1 cellular context compared by ENCODE assay signal in the genomic region with DNA sequence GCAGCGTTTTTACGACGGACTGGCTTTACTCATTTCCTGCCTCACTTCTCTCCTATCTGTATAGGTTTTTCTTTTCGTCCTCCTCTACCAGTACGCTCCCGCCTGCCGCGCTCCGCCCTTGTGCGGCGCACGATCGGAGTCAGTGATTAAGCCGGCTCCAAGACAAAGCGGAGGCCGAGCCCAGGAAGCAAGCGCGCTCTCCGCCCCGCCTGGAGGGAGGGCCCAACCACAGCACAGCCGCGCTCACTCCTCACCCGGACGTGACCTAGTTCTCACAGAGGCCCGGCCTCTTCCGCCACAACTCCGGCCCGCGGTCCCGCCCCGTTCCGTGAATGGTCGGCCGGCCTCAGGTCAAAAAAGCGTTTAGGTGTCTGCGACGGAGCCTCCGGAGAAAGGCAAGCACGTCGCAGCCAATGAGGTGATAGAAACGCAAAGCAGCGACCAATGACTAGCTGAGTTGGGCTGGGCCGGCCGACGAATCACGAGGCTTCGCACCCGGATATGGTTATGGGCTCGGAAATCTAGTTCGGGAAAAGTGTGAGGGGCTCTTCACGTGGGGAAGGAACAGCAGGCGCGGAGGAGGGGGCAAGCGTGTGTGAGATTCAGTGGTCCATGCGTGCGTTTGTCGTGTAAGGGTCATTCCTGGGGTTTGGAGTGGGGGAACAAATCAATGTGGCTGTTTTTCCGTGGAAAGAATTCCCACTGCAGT.
TF ChIP-seq lines count a peak whose summit lies in the region.

A gene with protein sequence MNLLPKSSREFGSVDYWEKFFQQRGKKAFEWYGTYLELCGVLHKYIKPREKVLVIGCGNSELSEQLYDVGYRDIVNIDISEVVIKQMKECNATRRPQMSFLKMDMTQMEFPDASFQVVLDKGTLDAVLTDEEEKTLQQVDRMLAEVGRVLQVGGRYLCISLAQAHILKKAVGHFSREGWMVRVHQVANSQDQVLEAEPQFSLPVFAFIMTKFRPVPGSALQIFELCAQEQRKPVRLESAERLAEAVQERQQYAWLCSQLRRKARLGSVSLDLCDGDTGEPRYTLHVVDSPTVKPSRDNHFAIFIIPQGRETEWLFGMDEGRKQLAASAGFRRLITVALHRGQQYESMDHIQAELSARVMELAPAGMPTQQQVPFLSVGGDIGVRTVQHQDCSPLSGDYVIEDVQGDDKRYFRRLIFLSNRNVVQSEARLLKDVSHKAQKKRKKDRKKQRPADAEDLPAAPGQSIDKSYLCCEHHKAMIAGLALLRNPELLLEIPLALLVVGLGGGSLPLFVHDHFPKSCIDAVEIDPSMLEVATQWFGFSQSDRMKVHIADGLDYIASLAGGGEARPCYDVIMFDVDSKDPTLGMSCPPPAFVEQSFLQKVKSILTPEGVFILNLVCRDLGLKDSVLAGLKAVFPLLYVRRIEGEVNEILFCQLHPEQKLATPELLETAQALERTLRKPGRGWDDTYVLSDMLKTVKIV (plus strand): TSS at position 494 of the 709 bp plus-strand sequence. CDS start 308 bp downstream, outside the sequence.

TF ChIP-seq in HEK293, 187 proteins besides CTCF, POLR2A, EP300 and RAD21 (continued from another document):
- TF ChIP-seq, protein P1, sequence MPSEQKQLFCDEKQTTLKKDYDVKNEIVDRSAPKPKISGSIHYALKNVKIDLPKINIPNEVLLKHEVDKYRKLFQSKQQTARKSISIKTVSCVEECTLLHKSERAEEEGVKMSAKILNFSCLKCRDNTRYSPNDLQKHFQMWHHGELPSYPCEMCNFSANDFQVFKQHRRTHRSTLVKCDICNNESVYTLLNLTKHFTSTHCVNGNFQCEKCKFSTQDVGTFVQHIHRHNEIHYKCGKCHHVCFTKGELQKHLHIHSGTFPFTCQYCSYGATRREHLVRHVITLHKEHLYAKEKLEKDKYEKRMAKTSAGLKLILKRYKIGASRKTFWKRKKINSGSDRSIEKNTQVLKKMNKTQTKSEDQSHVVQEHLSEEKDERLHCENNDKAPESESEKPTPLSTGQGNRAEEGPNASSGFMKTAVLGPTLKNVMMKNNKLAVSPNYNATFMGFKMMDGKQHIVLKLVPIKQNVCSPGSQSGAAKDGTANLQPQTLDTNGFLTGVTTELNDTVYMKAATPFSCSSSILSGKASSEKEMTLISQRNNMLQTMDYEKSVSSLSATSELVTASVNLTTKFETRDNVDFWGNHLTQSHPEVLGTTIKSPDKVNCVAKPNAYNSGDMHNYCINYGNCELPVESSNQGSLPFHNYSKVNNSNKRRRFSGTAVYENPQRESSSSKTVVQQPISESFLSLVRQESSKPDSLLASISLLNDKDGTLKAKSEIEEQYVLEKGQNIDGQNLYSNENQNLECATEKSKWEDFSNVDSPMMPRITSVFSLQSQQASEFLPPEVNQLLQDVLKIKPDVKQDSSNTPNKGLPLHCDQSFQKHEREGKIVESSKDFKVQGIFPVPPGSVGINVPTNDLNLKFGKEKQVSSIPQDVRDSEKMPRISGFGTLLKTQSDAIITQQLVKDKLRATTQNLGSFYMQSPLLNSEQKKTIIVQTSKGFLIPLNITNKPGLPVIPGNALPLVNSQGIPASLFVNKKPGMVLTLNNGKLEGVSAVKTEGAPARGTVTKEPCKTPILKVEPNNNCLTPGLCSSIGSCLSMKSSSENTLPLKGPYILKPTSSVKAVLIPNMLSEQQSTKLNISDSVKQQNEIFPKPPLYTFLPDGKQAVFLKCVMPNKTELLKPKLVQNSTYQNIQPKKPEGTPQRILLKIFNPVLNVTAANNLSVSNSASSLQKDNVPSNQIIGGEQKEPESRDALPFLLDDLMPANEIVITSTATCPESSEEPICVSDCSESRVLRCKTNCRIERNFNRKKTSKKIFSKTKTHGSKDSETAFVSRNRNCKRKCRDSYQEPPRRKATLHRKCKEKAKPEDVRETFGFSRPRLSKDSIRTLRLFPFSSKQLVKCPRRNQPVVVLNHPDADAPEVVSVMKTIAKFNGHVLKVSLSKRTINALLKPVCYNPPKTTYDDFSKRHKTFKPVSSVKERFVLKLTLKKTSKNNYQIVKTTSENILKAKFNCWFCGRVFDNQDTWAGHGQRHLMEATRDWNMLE (tag by site-specific recombination; conservative IDR thresholded peaks at IDR 0.05; ENCODE audit: low read depth): peak; percentile 92
- TF ChIP-seq ZBTB17 (tag by site-specific recombination; IDR thresholded peaks at IDR 0.05) (peak; percentile 93), BCL11B (tag by site-specific recombination; IDR thresholded peaks at IDR 0.05; ENCODE audit: low read depth) (peak; percentile 52; the same call in 1 of the 2 replicates), KLF16 (tag by site-specific recombination; IDR thresholded peaks at IDR 0.05) (peak; percentile 40; the same call in 1 of the 2 replicates), KLF8 (tag by site-specific recombination; IDR thresholded peaks at IDR 0.05) (peak; percentile 29; the same call in 1 of the 2 replicates), ZNF311 (tag by site-specific recombination; IDR thresholded peaks at IDR 0.05; ENCODE audit: borderline replicate concordance) (no peak), ZBTB48 (tag by site-specific recombination; IDR thresholded peaks at IDR 0.05) (no peak), ZSCAN30 (tag by site-specific recombination; IDR thresholded peaks at IDR 0.05) (peak; percentile 60; the same call in 1 of the 2 replicates), IKZF3 (tag by site-specific recombination; IDR thresholded peaks at IDR 0.05) (peak; percentile 74), ZXDB (tag by site-specific recombination; IDR thresholded peaks at IDR 0.05) (peak; percentile 59; the same call in 1 of the 2 replicates), ZNF394 (tag by site-specific recombination; IDR thresholded peaks at IDR 0.05; ENCODE audit: borderline replicate concordance) (peak; percentile 34)
- TF ChIP-seq, protein P2, sequence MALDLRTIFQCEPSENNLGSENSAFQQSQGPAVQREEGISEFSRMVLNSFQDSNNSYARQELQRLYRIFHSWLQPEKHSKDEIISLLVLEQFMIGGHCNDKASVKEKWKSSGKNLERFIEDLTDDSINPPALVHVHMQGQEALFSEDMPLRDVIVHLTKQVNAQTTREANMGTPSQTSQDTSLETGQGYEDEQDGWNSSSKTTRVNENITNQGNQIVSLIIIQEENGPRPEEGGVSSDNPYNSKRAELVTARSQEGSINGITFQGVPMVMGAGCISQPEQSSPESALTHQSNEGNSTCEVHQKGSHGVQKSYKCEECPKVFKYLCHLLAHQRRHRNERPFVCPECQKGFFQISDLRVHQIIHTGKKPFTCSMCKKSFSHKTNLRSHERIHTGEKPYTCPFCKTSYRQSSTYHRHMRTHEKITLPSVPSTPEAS (tag by site-specific recombination; IDR thresholded peaks at IDR 0.05): no peak
- TF ChIP-seq, protein P3, sequence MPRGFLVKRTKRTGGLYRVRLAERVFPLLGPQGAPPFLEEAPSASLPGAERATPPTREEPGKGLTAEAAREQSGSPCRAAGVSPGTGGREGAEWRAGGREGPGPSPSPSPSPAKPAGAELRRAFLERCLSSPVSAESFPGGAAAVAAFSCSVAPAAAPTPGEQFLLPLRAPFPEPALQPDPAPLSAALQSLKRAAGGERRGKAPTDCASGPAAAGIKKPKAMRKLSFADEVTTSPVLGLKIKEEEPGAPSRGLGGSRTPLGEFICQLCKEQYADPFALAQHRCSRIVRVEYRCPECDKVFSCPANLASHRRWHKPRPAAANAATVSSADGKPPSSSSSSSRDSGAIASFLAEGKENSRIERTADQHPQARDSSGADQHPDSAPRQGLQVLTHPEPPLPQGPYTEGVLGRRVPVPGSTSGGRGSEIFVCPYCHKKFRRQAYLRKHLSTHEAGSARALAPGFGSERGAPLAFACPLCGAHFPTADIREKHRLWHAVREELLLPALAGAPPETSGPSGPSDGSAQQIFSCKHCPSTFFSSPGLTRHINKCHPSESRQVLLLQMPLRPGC (tag by site-specific recombination; IDR thresholded peaks at IDR 0.05): 0 out of 2 replicates have a peak, but pooled peaks have one; percentile 61
- TF ChIP-seq, protein P4, sequence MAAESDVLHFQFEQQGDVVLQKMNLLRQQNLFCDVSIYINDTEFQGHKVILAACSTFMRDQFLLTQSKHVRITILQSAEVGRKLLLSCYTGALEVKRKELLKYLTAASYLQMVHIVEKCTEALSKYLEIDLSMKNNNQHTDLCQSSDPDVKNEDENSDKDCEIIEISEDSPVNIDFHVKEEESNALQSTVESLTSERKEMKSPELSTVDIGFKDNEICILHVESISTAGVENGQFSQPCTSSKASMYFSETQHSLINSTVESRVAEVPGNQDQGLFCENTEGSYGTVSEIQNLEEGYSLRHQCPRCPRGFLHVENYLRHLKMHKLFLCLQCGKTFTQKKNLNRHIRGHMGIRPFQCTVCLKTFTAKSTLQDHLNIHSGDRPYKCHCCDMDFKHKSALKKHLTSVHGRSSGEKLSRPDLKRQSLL (tag by site-specific recombination; IDR thresholded peaks at IDR 0.05): peak; percentile 62
- TF ChIP-seq, protein P5, sequence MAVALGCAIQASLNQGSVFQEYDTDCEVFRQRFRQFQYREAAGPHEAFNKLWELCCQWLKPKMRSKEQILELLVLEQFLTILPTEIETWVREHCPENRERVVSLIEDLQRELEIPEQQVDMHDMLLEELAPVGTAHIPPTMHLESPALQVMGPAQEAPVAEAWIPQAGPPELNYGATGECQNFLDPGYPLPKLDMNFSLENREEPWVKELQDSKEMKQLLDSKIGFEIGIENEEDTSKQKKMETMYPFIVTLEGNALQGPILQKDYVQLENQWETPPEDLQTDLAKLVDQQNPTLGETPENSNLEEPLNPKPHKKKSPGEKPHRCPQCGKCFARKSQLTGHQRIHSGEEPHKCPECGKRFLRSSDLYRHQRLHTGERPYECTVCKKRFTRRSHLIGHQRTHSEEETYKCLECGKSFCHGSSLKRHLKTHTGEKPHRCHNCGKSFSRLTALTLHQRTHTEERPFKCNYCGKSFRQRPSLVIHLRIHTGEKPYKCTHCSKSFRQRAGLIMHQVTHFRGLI (tag by site-specific recombination; IDR thresholded peaks at IDR 0.05): peak; percentile 74
- TF ChIP-seq, protein P6, sequence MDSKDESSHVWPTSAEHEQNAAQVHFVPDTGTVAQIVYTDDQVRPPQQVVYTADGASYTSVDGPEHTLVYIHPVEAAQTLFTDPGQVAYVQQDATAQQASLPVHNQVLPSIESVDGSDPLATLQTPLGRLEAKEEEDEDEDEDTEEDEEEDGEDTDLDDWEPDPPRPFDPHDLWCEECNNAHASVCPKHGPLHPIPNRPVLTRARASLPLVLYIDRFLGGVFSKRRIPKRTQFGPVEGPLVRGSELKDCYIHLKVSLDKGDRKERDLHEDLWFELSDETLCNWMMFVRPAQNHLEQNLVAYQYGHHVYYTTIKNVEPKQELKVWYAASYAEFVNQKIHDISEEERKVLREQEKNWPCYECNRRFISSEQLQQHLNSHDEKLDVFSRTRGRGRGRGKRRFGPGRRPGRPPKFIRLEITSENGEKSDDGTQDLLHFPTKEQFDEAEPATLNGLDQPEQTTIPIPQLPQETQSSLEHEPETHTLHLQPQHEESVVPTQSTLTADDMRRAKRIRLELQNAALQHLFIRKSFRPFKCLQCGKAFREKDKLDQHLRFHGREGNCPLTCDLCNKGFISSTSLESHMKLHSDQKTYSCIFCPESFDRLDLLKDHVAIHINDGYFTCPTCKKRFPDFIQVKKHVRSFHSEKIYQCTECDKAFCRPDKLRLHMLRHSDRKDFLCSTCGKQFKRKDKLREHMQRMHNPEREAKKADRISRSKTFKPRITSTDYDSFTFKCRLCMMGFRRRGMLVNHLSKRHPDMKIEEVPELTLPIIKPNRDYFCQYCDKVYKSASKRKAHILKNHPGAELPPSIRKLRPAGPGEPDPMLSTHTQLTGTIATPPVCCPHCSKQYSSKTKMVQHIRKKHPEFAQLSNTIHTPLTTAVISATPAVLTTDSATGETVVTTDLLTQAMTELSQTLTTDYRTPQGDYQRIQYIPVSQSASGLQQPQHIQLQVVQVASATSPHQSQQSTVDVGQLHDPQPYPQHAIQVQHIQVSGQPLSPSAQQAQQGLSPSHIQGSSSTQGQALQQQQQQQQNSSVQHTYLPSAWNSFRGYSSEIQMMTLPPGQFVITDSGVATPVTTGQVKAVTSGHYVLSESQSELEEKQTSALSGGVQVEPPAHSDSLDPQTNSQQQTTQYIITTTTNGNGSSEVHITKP (tag by site-specific recombination; IDR thresholded peaks at IDR 0.05): peak; percentile 67
